11 cellular contexts compared by ENCODE assay signal in the genomic region with DNA sequence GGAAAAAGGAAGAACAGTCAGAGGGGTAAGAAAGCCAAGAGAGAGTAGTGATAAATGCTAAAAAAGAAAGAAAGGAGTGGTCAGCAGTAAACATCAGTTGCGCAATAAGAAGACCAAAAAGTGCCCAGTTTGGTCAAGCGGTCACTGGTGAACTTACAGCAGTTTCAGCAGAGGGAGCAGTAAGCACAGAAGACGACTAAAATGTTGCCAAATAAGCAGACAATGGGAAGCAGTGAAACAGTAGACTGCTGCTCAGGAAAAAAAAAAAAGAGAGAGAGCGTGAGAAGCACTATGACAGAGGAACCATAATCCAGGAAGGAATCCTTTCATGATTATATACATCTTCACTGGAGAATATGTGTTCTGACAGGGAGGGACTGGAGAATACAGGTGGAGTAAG. TPM values are rescaled to one million over a fixed set of nuclear protein-coding genes. Genes with fewer than 3 reads are reported as not detected.
DNase-seq lines count a peak whose midpoint lies in the region; ATAC-seq and TF ChIP-seq lines count a peak whose summit lies in the region.
"Had no signal": no experiment of that assay in that cellular context is flagged by ENCODE, and none has a peak within 500 bp of the region (broad histone marks: within the 10 kb centered on the region; RNA-seq: fewer than 3 reads in every experiment).

No MANE protein-coding gene starts in this region.

- H3K4me3 ChIP-seq in epithelial cell of esophagus (ENCODE audit: low read length) (no peak overlapping the region), testis (no peak overlapping the region)
- H3K4me3 ChIP-seq: pancreas had no signal

- 37 to 38% methylated on average over 4 of the region's 4 CpGs for WGBS in testis, 2 donors

- no peak for ATAC-seq in GM18873 (IDR thresholded peaks at IDR 0.05; ENCODE audit: low FRiP score, unreplicated experiment)

- H3K27me3 ChIP-seq in testis: no peaks in the 10 kb centered on the region
- H3K27me3 ChIP-seq: pancreas had no signal

- H3K36me3 ChIP-seq in testis (ENCODE audit: low read depth, missing control alignments): no peaks in the 10 kb centered on the region

- H3K9me3 ChIP-seq in testis: no peaks in the 10 kb centered on the region
- H3K9me3 ChIP-seq: pancreas had no signal

- DNase-seq in OCI-M1 (lab: John Stamatoyannopoulos, UW) (peak; percentile 26), epithelial cell of esophagus (ENCODE audit: low read depth) (peak; percentile 9), lung microvascular endothelial cell (ENCODE audit: low read depth in 2 of 2) (peak; percentile 38 to 42), testis (peak; percentile 37), SKM-1 (lab: John Stamatoyannopoulos, UW; ENCODE audit: unreplicated experiment) (no peak), DMS 273 treated with DMSO at 0.1 percent for 48 hours (lab: John Stamatoyannopoulos, UW) (no peak), HCEC 1CT (no peak)
- DNase-seq: activated naive CD8-positive, alpha-beta T cell treated with anti-CD3 and anti-CD28 coated beads, Interleukin-2, amount 10 ng/mL, durations not matched to agents 7 days and 5 days; pancreas; stimulated activated CD8-positive, alpha-beta memory T cell treated with anti-CD3 and anti-CD28 coated beads, Interleukin-4, amount 100 ng/mL, for 48 hours had no signal

- intact Hi-C loops in testis (cut with DNase I; ENCODE audit: low total_unique reads): no loop called here

- H3K27ac ChIP-seq in testis: peak overlapping the region in 1 of 2 donors; percentile 23
- H3K27ac ChIP-seq: pancreas had no signal

- no peak for TF ChIP-seq POLR2A in testis (IDR thresholded peaks at IDR 0.05)

- H3K4me1 ChIP-seq in testis: peaks cover 3% of the 10 kb centered on the region
- H3K4me1 ChIP-seq: pancreas had no signal

- TF ChIP-seq CTCF in epithelial cell of esophagus (IDR thresholded peaks at IDR 0.05; ENCODE audit: insufficient read depth, low read depth, low read length, missing control alignments): no peak
- TF ChIP-seq CTCF in testis (IDR thresholded peaks at IDR 0.05): peak in 1 of 3 experiments; percentile 23

RNA-seq across cellular contexts. Expression of a gene that starts 45.8 kb away (rescaled TPM):
- total RNA-seq in lung microvascular endothelial cell (44.2 and 63.3 TPM in 2 replicates), testis (10 to 100 TPM; 51.0 to 81.4 TPM)
- polyA plus RNA-seq in testis (ENCODE audit: insufficient read depth, low read depth, low replicate concordance): 91.3 TPM

Comparison
In these comparisons a context has a peak if more than half of its experiments do, and no peak if none do; other contexts are left out.
1. DNase-seq: peak in OCI-M1 (single experiment), epithelial cell of esophagus (single experiment), lung microvascular endothelial cell (2 of 2) and testis (single experiment); none in SKM-1 (single experiment), DMS 273 treated with DMSO at 0.1 percent for 48 hours (single experiment) and HCEC 1CT (single experiment).